ENCODE assay signal across 9 cellular contexts in genomic region chr16:89343501-89344291, GRCh38.
A peak's percentile ranks its signal among the peaks of the same experiment; 100 is the strongest.
DNase-seq lines count a peak whose midpoint lies in the region; ATAC-seq, FAIRE-seq and TF ChIP-seq lines count a peak whose summit lies in the region.
"Had no signal": no experiment of that assay in that cellular context is flagged by ENCODE, and none has a peak within 500 bp of the region (broad histone marks: within the 10 kb centered on the region; RNA-seq: fewer than 3 reads in every experiment).

No MANE protein-coding gene starts in this region.

- TF ChIP-seq POLR2A in H54 (IDR thresholded peaks at IDR 0.05; ENCODE audit: low read depth, low read length), result no peak

- POLR2A ChIA-PET in activated naive CD8-positive, alpha-beta T cell treated with anti-CD3 and anti-CD28 coated beads, Interleukin-2, amount 10 ng/mL, durations not matched to agents 7 days and 5 days (lab: Charles Lee), result interaction anchor here (0.6 to 1.1 kb wide), 2 partner anchors 36 to 1017 kb away, joined by 3 read pairs; no protein-coding TSS in a partner anchor

- H3K27me3 Mint-ChIP-seq in activated naive CD8-positive, alpha-beta T cell treated with anti-CD3 and anti-CD28 coated beads, Interleukin-2, amount 10 ng/mL, durations not matched to agents 7 days and 5 days, result no peaks in the 10 kb centered on the region

- ATAC-seq in activated naive CD8-positive, alpha-beta T cell treated with anti-CD3 and anti-CD28 coated beads, Interleukin-2, amount 10 ng/mL, durations not matched to agents 7 days and 5 days (ENCODE audit: low read depth), result no peak
- ATAC-seq in GM18909 (IDR thresholded peaks at IDR 0.05; ENCODE audit: poor library complexity, unreplicated experiment), result no peak

- no peak for TF ChIP-seq CTCF in AG10803 (conservative IDR thresholded peaks at IDR 0.05; ENCODE audit: low read length)

- peak overlapping the region; percentile 51 for H3K27ac Mint-ChIP-seq in activated naive CD8-positive, alpha-beta T cell treated with anti-CD3 and anti-CD28 coated beads, Interleukin-2, amount 10 ng/mL, durations not matched to agents 7 days and 5 days

- DNase-seq in AG10803 (ENCODE audit: low read depth) (peak; percentile 44), H54 (ENCODE audit: insufficient read length, low spot score) (peak; percentile 50), left kidney (ENCODE audit: low read depth, low spot score) (peak; percentile 82), OCI-M2 (lab: John Stamatoyannopoulos, UW; ENCODE audit: unreplicated experiment) (no peak), NCI-H82 treated with DMSO at 0.1 percent for 48 hours (lab: John Stamatoyannopoulos, UW; ENCODE audit: unreplicated experiment) (no peak)
- DNase-seq in activated naive CD8-positive, alpha-beta T cell treated with anti-CD3 and anti-CD28 coated beads, Interleukin-2, amount 10 ng/mL, durations not matched to agents 7 days and 5 days, result no peak
- no peak for DNase-seq in stimulated activated CD4-positive, alpha-beta T cell treated with anti-CD3 and anti-CD28 coated beads, Interleukin-4, amount 100 ng/mL, for 24 hours
- DNase-seq: DND-41 had no signal

- H3K4me3 Mint-ChIP-seq in activated naive CD8-positive, alpha-beta T cell treated with anti-CD3 and anti-CD28 coated beads, Interleukin-2, amount 10 ng/mL, durations not matched to agents 7 days and 5 days, result no peak overlapping the region

- H3K4me1 Mint-ChIP-seq in activated naive CD8-positive, alpha-beta T cell treated with anti-CD3 and anti-CD28 coated beads, Interleukin-2, amount 10 ng/mL, durations not matched to agents 7 days and 5 days, result peaks cover 42% of the 10 kb centered on the region

- H3K9me3 Mint-ChIP-seq in activated naive CD8-positive, alpha-beta T cell treated with anti-CD3 and anti-CD28 coated beads, Interleukin-2, amount 10 ng/mL, durations not matched to agents 7 days and 5 days, result no peaks in the 10 kb centered on the region

- no peak for FAIRE-seq in H54 (lab: Jason Lieb, UNC)

- no peak overlapping the region for H3K4me3 ChIP-seq in AG10803 (ENCODE audit: low read length)

- H3K36me3 Mint-ChIP-seq in activated naive CD8-positive, alpha-beta T cell treated with anti-CD3 and anti-CD28 coated beads, Interleukin-2, amount 10 ng/mL, durations not matched to agents 7 days and 5 days, result peaks cover 19% of the 10 kb centered on the region

Comparison
In these comparisons a context has a peak if more than half of its experiments do, and no peak if none do; other contexts are left out.
1. DNase-seq: peak in AG10803 (single experiment), H54 (single experiment) and left kidney (single experiment); none in activated naive CD8-positive, alpha-beta T cell treated with anti-CD3 and anti-CD28 coated beads, Interleukin-2, amount 10 ng/mL, durations not matched to agents 7 days and 5 days (single experiment), stimulated activated CD4-positive, alpha-beta T cell treated with anti-CD3 and anti-CD28 coated beads, Interleukin-4, amount 100 ng/mL, for 24 hours (single experiment), OCI-M2 (single experiment) and NCI-H82 treated with DMSO at 0.1 percent for 48 hours (single experiment).